Comparison of ENCODE assay signal across 27 cellular contexts in genomic region chr19:13544423-13544822, GRCh38.
"Had no signal": no experiment of that assay in that cellular context is flagged by ENCODE, and none has a peak within 500 bp of the region (broad histone marks: within the 10 kb centered on the region; RNA-seq: fewer than 3 reads in every experiment).

No MANE protein-coding gene starts in this region.

- H3K36me3 ChIP-seq: stomach, suprapubic skin, thoracic aorta, thyroid gland, tibial artery, tibial nerve, transverse colon, upper lobe of left lung, upper lobe of right lung, uterus, vagina had no signal

- FAIRE-seq: urothelium cell line had no signal

- H3K4me3 ChIP-seq: stomach, suprapubic skin, testis, thoracic aorta, thyroid gland, tibial artery, tibial nerve, transverse colon, upper lobe of left lung, upper lobe of right lung, uterus, vagina had no signal

- DNase-seq: stimulated activated CD4-positive, alpha-beta T cell treated with anti-CD3 and anti-CD28 coated beads, Interleukin-2, amount 100 ng/mL, for 48 hours; stimulated activated CD4-positive, alpha-beta T cell treated with anti-CD3 and anti-CD28 coated beads, Interleukin-4, amount 100 ng/mL, for 1 hour; stimulated activated CD4-positive, alpha-beta T cell treated with anti-CD3 and anti-CD28 coated beads, Interleukin-4, amount 100 ng/mL, for 24 hours; stimulated activated CD4-positive, alpha-beta T cell treated with anti-CD3 and anti-CD28 coated beads, Interleukin-4, amount 100 ng/mL, for 4 hours; stimulated activated CD8-positive, alpha-beta memory T cell treated with anti-CD3 and anti-CD28 coated beads, Interleukin-4, amount 100 ng/mL, for 48 hours; stimulated activated naive B cell treated with anti-CD40 and anti-IgM and Interleukin-4, amounts not matched to agents 10 μg/mL and 1 μg/mL and 100 μg/mL, for 72 hours; stimulated activated naive CD4-positive, alpha-beta T cell; stimulated activated naive CD4-positive, alpha-beta T cell treated with Interleukin-2 at 50 U/mL for 16 hours; stimulated activated naive CD8-positive, alpha-beta T cell treated with anti-CD3 and anti-CD28 coated beads, Interleukin-15, amount 100 ng/mL, for 72 hours; stimulated activated naive CD8-positive, alpha-beta T cell treated with anti-CD3 and anti-CD28 coated beads, Interleukin-15, Interleukin-2, amounts not matched to agents 100 U/mL and 50 U/mL, for 24 hours; stomach; substantia nigra; testis; thyroid gland; tibial artery; transverse colon; trophoblast cell; upper lobe of left lung; upper lobe of right lung; uterus had no signal

- H3K9me3 ChIP-seq: testis, thyroid gland, upper lobe of right lung, vagina had no signal

- H3K4me1 ChIP-seq: stomach, suprapubic skin, testis, thyroid gland, tibial artery, tibial nerve, transverse colon, upper lobe of left lung, upper lobe of right lung, uterus, vagina had no signal

- H3K27me3 ChIP-seq: testis, thyroid gland, upper lobe of left lung, uterus, vagina had no signal

- H3K27ac ChIP-seq: stomach, suprapubic skin, testis, thoracic aorta, thyroid gland, tibial artery, tibial nerve, transverse colon, upper lobe of left lung, upper lobe of right lung, uterus, vagina had no signal

- ATAC-seq: stimulated activated effector memory CD8-positive, alpha-beta T cell treated with anti-CD3 and anti-CD28 coated beads, Interleukin-12 subunit alpha, Interleukin-12 subunit beta, amount 100 ng/mL, for 72 hours; stimulated activated memory B cell treated with anti-CD40 and anti-IgM and Interleukin-4, amounts not matched to agents 10 μg/mL and 1 μg/mL and 100 μg/mL, for 72 hours; stimulated activated naive B cell treated with anti-CD40 and anti-IgM and Interleukin-4, amounts not matched to agents 10 μg/mL and 1 μg/mL and 100 μg/mL, for 72 hours; stimulated activated naive CD8-positive, alpha-beta T cell treated with anti-CD3 and anti-CD28 coated beads, Interleukin-15, amount 100 ng/mL, for 72 hours; stimulated activated naive CD8-positive, alpha-beta T cell treated with anti-CD3 and anti-CD28 coated beads, Interleukin-15, Interleukin-2, amounts not matched to agents 100 U/mL and 50 U/mL, for 24 hours; upper lobe of right lung had no signal
